Comparison of ENCODE assay signal across 7 cellular contexts in the genomic region with DNA sequence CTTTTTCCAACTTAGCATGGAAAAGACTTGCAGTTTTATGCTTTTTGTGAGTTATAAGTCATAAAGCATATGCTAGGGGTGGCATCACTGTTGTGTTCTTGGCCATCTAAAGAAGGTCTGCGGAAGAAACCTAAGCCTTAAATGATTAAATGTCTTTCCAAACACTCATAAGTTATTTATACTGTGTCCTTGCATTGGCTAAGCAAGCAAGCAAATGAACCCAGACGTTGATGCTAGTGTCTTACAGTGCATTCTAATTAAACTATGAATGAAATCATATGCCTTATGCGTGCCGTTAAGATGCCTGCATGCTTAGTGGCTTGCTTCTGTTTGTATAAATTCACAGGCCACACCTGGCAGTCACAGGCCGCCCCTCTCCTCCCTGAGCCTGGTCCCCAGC.
"Had no signal": no experiment of that assay in that cellular context is flagged by ENCODE, and none has a peak within 500 bp of the region (broad histone marks: within the 10 kb centered on the region; RNA-seq: fewer than 3 reads in every experiment).

No MANE protein-coding gene starts in this region.

- H3K9me3 ChIP-seq: pancreas had no signal

- H3K4me3 ChIP-seq: hepatocyte, pancreas had no signal

- H3K36me3 ChIP-seq: pancreas had no signal

- DNase-seq: amygdala; cortex of kidney; effector CD8-positive, alpha-beta T cell; pancreas; stimulated activated CD4-positive, alpha-beta T cell treated with anti-CD3 and anti-CD28 coated beads, Interleukin-15, amount 100 ng/mL, for 24 hours; stimulated activated CD4-positive, alpha-beta T cell treated with anti-CD3 and anti-CD28 coated beads, Interleukin-4, amount 100 ng/mL, for 24 hours had no signal

- H3K27ac ChIP-seq: hepatocyte, pancreas had no signal

- H3K27me3 ChIP-seq: hepatocyte, pancreas had no signal
